In genomic region chr3:86244897-86245296, GRCh38 we compare ENCODE assay signal across 17 cellular contexts.
"Had no signal": no experiment of that assay in that cellular context is flagged by ENCODE, and none has a peak within 500 bp of the region (broad histone marks: within the 10 kb centered on the region; RNA-seq: fewer than 3 reads in every experiment).

No MANE protein-coding gene starts in this region.

- H3K27me3 Mint-ChIP-seq: activated CD4-positive, alpha-beta T cell treated with anti-CD3 and anti-CD28 coated beads, Interleukin-2, amount 10 ng/mL, durations not matched to agents 7 days and 5 days; central memory CD8-positive, alpha-beta T cell; naive thymus-derived CD8-positive, alpha-beta T cell; stimulated activated naive CD8-positive, alpha-beta T cell treated with anti-CD3 and anti-CD28 coated beads, Interleukin-15, Interleukin-2, amounts not matched to agents 100 ng/mL and 50 ng/mL, for 24 hours had no signal

- H3K9me3 ChIP-seq: colonic mucosa, right atrium auricular region, transverse colon, vagina had no signal

- H3K27ac ChIP-seq: brain microvascular endothelial cell, colonic mucosa, right atrium auricular region, skin epidermis, transverse colon, vagina had no signal

- H3K4me1 ChIP-seq: colonic mucosa, right atrium auricular region, vagina had no signal

- H3K4me1 Mint-ChIP-seq: activated CD4-positive, alpha-beta T cell treated with anti-CD3 and anti-CD28 coated beads, Interleukin-2, amount 10 ng/mL, durations not matched to agents 7 days and 5 days; central memory CD8-positive, alpha-beta T cell; naive thymus-derived CD8-positive, alpha-beta T cell had no signal

- H3K4me3 Mint-ChIP-seq: activated CD4-positive, alpha-beta T cell treated with anti-CD3 and anti-CD28 coated beads, Interleukin-2, amount 10 ng/mL, durations not matched to agents 7 days and 5 days; activated CD8-positive, alpha-beta T cell treated with anti-CD3 and anti-CD28 coated beads, Interleukin-2, amount 10 ng/mL, durations not matched to agents 7 days and 5 days; activated naive CD4-positive, alpha-beta T cell treated with anti-CD3 and anti-CD28 coated beads for 36 hours; activated T-cell treated with anti-CD3 and anti-CD28 coated beads, Interleukin-2, amount 50 U/mL, for 4 hours; central memory CD8-positive, alpha-beta T cell; naive thymus-derived CD8-positive, alpha-beta T cell; stimulated activated naive CD8-positive, alpha-beta T cell treated with anti-CD3 and anti-CD28 coated beads, Interleukin-15, Interleukin-2, amounts not matched to agents 100 ng/mL and 50 ng/mL, for 24 hours had no signal

- H3K36me3 Mint-ChIP-seq: naive thymus-derived CD8-positive, alpha-beta T cell had no signal

- H3K27ac Mint-ChIP-seq: activated CD4-positive, alpha-beta T cell treated with anti-CD3 and anti-CD28 coated beads, Interleukin-2, amount 10 ng/mL, durations not matched to agents 7 days and 5 days; activated CD8-positive, alpha-beta T cell treated with anti-CD3 and anti-CD28 coated beads, Interleukin-2, amount 10 ng/mL, durations not matched to agents 7 days and 5 days; activated naive CD4-positive, alpha-beta T cell treated with anti-CD3 and anti-CD28 coated beads for 36 hours; naive thymus-derived CD8-positive, alpha-beta T cell; stimulated activated naive CD8-positive, alpha-beta T cell treated with anti-CD3 and anti-CD28 coated beads, Interleukin-15, Interleukin-2, amounts not matched to agents 100 ng/mL and 50 ng/mL, for 24 hours had no signal

- H3K27me3 ChIP-seq: brain microvascular endothelial cell, colonic mucosa, right atrium auricular region, transverse colon, vagina had no signal

- DNase-seq: activated CD4-positive, alpha-beta T cell treated with anti-CD3 and anti-CD28 coated beads, Interleukin-2, amount 10 ng/mL, durations not matched to agents 7 days and 5 days; activated CD8-positive, alpha-beta T cell treated with anti-CD3 and anti-CD28 coated beads, Interleukin-2, amount 10 ng/mL, durations not matched to agents 7 days and 5 days; activated naive CD4-positive, alpha-beta T cell treated with anti-CD3 and anti-CD28 coated beads for 36 hours; activated T-cell treated with anti-CD3 and anti-CD28 coated beads, Interleukin-2, amount 50 U/mL, for 4 hours; brain microvascular endothelial cell; colonic mucosa; left cardiac atrium; naive thymus-derived CD8-positive, alpha-beta T cell; stimulated activated CD4-positive, alpha-beta T cell treated with anti-CD3 and anti-CD28 coated beads, Interleukin-2, amount 100 ng/mL, for 48 hours; T-helper 1 cell; T-helper 9 cell; transverse colon had no signal

- ATAC-seq: activated CD8-positive, alpha-beta T cell treated with anti-CD3 and anti-CD28 coated beads, Interleukin-2, amount 10 ng/mL, durations not matched to agents 7 days and 5 days; activated T-cell treated with anti-CD3 and anti-CD28 coated beads, Interleukin-2, amount 50 U/mL, for 4 hours; left cardiac atrium; naive thymus-derived CD8-positive, alpha-beta T cell had no signal

- H3K36me3 ChIP-seq: brain microvascular endothelial cell, colonic mucosa, right atrium auricular region, transverse colon, vagina had no signal

- H3K4me3 ChIP-seq: colonic mucosa, right atrium auricular region, skin epidermis, transverse colon, vagina had no signal
